1 cellular context compared by ENCODE assay signal in the genomic region with DNA sequence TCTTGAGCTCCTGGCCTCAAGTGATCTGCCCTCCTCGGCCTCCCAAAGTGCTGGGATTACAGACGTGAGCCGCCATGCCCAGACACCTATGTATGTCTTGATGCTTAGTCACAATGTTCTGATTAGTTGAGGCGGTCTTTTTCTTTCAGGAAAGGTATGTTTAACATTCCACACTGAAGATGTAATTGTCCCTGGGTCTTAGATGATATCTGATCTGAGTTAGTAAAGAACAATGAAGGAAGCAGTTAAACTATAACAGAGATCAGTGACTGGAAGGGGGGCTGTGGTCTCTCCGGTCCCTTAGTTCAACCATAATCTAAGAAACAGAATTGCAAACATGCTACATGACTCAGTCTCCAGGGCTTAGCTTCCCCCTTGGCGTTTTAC.
TF ChIP-seq lines count a peak whose summit lies in the region.

No MANE protein-coding gene starts in this region.

TF ChIP-seq in HepG2, 621 proteins besides CTCF, POLR2A, EP300 and RAD21 (continued from another document and continues in another):
- TF ChIP-seq, protein P1, sequence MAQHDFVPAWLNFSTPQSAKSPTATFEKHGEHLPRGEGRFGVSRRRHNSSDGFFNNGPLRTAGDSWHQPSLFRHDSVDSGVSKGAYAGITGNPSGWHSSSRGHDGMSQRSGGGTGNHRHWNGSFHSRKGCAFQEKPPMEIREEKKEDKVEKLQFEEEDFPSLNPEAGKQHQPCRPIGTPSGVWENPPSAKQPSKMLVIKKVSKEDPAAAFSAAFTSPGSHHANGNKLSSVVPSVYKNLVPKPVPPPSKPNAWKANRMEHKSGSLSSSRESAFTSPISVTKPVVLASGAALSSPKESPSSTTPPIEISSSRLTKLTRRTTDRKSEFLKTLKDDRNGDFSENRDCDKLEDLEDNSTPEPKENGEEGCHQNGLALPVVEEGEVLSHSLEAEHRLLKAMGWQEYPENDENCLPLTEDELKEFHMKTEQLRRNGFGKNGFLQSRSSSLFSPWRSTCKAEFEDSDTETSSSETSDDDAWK (CRISPR knock-in tag; IDR thresholded peaks at IDR 0.05): no peak
- TF ChIP-seq SIX1 (CRISPR knock-in tag; IDR thresholded peaks at IDR 0.05; ENCODE audit: borderline replicate concordance) (peak; percentile 45; the same call in 1 of the 2 replicates), SIX4 (CRISPR knock-in tag; IDR thresholded peaks at IDR 0.05) (peak; percentile 56; the same call in 1 of the 2 replicates), ZNF451 (CRISPR knock-in tag; IDR thresholded peaks at IDR 0.05) (no peak), CBX2 (IDR thresholded peaks at IDR 0.05; ENCODE audit: low read depth, low read length) (no peak), CBX2 (CRISPR knock-in tag; IDR thresholded peaks at IDR 0.05; ENCODE audit: low read depth) (no peak), TEAD3 (CRISPR knock-in tag; optimal IDR thresholded peaks at IDR 0.05; ENCODE audit: borderline replicate concordance) (peak; percentile 63), ZFP82 (CRISPR knock-in tag; IDR thresholded peaks at IDR 0.05; ENCODE audit: borderline replicate concordance) (0 out of 2 replicates have a peak, but pooled peaks have one; percentile 1), ZNF468 (CRISPR knock-in tag; IDR thresholded peaks at IDR 0.05) (no peak), FOXP1 (IDR thresholded peaks at IDR 0.05) (no peak), FOXP1 (CRISPR knock-in tag; IDR thresholded peaks at IDR 0.05) (no peak), ZNF367 (CRISPR knock-in tag; IDR thresholded peaks at IDR 0.05; ENCODE audit: borderline replicate concordance) (no peak), RBM39 (IDR thresholded peaks at IDR 0.05; ENCODE audit: low read depth, low read length, poor library complexity, severe bottlenecking) (no peak), SOX13 (IDR thresholded peaks at IDR 0.05) (0 out of 2 replicates have a peak, but pooled peaks have one; percentile 30), SOX13 (CRISPR knock-in tag; conservative IDR thresholded peaks at IDR 0.05 in 1 of 2, IDR thresholded peaks at IDR 0.05 in 1 of 2) (peak in 1 of 2 experiments; percentile 94; a peak in 2 of 4 replicates), LCORL (IDR thresholded peaks at IDR 0.05) (no peak), LCORL (CRISPR knock-in tag; IDR thresholded peaks at IDR 0.05) (0 out of 2 replicates have a peak, but pooled peaks have one; percentile 8), GABPB1 (CRISPR knock-in tag; IDR thresholded peaks at IDR 0.05) (no peak), ZNF615 (CRISPR knock-in tag; IDR thresholded peaks at IDR 0.05; ENCODE audit: borderline replicate concordance) (0 out of 2 replicates have a peak, but pooled peaks have one; percentile 25), SOX6 (IDR thresholded peaks at IDR 0.05) (no peak), SOX6 (CRISPR knock-in tag; IDR thresholded peaks at IDR 0.05) (peak; percentile 82; the same call in 1 of the 2 replicates), CREM (IDR thresholded peaks at IDR 0.05) (0 out of 2 replicates have a peak, but pooled peaks have one; percentile 23), CREM (CRISPR knock-in tag; IDR thresholded peaks at IDR 0.05) (no peak), ETV5 (CRISPR knock-in tag; IDR thresholded peaks at IDR 0.05; ENCODE audit: borderline replicate concordance) (peak; percentile 13; the same call in 1 of the 2 replicates), ZNF101 (CRISPR knock-in tag; IDR thresholded peaks at IDR 0.05; ENCODE audit: borderline replicate concordance, low read depth) (no peak), FOSL2 (CRISPR knock-in tag; IDR thresholded peaks at IDR 0.05) (peak; percentile 57), SRSF4 (IDR thresholded peaks at IDR 0.05; ENCODE audit: low read depth, low read length, poor library complexity, severe bottlenecking) (no peak), RARA (CRISPR knock-in tag; IDR thresholded peaks at IDR 0.05) (peak; percentile 17; the same call in 1 of the 2 replicates), ZNF747 (CRISPR knock-in tag; IDR thresholded peaks at IDR 0.05; ENCODE audit: borderline replicate concordance) (no peak), MEF2D (CRISPR knock-in tag; IDR thresholded peaks at IDR 0.05) (no peak), RCOR2 (CRISPR knock-in tag; IDR thresholded peaks at IDR 0.05) (0 out of 2 replicates have a peak, but pooled peaks have one; percentile 16)
- TF ChIP-seq, protein P2, sequence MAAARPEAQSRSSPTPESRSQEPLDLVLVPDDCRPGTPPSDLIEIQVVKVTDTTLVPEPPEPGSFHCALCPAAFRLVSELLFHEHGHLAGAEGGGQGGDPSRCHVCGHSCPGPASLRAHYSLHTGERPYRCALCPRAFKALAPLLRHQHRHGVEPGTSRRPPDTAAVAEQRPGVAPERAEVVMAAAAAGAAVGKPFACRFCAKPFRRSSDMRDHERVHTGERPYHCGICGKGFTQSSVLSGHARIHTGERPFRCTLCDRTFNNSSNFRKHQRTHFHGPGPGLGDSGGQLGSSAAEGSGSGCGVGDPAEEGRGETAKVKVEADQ (CRISPR knock-in tag; IDR thresholded peaks at IDR 0.05; ENCODE audit: borderline replicate concordance): 0 out of 2 replicates have a peak, but pooled peaks have one; percentile 9
- TF ChIP-seq, protein P3, sequence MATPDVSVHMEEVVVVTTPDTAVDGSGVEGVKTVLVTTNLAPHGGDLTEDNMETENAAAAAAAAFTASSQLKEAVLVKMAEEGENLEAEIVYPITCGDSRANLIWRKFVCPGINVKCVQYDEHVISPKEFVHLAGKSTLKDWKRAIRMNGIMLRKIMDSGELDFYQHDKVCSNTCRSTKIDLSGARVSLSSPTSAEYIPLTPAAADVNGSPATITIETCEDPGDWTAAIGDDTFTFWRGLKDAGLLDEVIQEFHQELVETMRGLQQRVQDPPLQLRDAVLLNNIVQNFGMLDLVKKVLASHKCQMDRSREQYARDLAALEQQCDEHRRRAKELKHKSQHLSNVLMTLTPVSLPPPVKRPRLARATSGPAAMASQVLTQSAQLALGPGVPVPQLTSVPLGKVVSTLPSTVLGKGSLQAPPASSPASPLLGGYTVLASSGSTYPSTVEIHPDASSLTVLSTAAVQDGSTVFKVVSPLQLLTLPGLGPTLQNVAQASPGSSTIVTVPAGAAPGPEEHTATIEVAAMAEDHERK (CRISPR knock-in tag; IDR thresholded peaks at IDR 0.05; ENCODE audit: low read depth): no peak
- TF ChIP-seq, protein P4, sequence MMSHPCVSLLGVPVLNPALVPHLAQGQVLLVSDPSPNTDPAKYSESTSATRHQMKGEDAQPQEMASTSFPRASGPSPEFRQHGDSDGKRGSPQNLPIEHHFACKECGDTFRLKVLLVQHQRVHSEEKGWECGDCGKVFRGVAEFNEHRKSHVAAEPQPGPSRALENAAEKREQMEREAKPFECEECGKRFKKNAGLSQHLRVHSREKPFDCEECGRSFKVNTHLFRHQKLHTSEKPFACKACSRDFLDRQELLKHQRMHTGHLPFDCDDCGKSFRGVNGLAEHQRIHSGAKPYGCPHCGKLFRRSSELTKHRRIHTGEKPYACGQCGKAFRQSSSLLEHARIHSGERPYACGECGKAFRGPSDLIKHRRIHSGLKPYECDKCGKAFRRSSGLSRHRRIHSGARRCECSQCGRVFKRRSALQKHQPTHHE (CRISPR knock-in tag; IDR thresholded peaks at IDR 0.05; ENCODE audit: borderline replicate concordance): no peak
- TF ChIP-seq, protein P5, sequence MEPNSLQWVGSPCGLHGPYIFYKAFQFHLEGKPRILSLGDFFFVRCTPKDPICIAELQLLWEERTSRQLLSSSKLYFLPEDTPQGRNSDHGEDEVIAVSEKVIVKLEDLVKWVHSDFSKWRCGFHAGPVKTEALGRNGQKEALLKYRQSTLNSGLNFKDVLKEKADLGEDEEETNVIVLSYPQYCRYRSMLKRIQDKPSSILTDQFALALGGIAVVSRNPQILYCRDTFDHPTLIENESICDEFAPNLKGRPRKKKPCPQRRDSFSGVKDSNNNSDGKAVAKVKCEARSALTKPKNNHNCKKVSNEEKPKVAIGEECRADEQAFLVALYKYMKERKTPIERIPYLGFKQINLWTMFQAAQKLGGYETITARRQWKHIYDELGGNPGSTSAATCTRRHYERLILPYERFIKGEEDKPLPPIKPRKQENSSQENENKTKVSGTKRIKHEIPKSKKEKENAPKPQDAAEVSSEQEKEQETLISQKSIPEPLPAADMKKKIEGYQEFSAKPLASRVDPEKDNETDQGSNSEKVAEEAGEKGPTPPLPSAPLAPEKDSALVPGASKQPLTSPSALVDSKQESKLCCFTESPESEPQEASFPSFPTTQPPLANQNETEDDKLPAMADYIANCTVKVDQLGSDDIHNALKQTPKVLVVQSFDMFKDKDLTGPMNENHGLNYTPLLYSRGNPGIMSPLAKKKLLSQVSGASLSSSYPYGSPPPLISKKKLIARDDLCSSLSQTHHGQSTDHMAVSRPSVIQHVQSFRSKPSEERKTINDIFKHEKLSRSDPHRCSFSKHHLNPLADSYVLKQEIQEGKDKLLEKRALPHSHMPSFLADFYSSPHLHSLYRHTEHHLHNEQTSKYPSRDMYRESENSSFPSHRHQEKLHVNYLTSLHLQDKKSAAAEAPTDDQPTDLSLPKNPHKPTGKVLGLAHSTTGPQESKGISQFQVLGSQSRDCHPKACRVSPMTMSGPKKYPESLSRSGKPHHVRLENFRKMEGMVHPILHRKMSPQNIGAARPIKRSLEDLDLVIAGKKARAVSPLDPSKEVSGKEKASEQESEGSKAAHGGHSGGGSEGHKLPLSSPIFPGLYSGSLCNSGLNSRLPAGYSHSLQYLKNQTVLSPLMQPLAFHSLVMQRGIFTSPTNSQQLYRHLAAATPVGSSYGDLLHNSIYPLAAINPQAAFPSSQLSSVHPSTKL (CRISPR knock-in tag; IDR thresholded peaks at IDR 0.05): peak; percentile 80
- TF ChIP-seq, protein P6, sequence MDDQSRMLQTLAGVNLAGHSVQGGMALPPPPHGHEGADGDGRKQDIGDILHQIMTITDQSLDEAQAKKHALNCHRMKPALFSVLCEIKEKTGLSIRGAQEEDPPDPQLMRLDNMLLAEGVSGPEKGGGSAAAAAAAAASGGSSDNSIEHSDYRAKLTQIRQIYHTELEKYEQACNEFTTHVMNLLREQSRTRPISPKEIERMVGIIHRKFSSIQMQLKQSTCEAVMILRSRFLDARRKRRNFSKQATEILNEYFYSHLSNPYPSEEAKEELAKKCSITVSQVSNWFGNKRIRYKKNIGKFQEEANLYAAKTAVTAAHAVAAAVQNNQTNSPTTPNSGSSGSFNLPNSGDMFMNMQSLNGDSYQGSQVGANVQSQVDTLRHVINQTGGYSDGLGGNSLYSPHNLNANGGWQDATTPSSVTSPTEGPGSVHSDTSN (CRISPR knock-in tag; IDR thresholded peaks at IDR 0.05; ENCODE audit: borderline replicate concordance): no peak
- TF ChIP-seq, protein P7, sequence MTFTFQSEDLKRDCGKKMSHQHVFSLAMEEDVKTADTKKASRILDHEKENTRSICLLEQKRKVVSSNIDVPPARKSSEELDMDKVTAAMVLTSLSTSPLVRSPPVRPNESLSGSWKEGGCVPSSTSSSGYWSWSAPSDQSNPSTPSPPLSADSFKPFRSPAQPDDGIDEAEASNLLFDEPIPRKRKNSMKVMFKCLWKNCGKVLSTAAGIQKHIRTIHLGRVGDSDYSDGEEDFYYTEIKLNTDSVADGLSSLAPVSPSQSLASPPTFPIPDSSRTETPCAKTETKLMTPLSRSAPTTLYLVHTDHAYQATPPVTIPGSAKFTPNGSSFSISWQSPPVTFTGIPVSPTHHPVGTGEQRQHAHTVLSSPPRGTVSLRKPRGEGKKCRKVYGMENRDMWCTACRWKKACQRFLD (CRISPR knock-in tag; IDR thresholded peaks at IDR 0.05; ENCODE audit: borderline replicate concordance): no peak
- TF ChIP-seq, protein P8, sequence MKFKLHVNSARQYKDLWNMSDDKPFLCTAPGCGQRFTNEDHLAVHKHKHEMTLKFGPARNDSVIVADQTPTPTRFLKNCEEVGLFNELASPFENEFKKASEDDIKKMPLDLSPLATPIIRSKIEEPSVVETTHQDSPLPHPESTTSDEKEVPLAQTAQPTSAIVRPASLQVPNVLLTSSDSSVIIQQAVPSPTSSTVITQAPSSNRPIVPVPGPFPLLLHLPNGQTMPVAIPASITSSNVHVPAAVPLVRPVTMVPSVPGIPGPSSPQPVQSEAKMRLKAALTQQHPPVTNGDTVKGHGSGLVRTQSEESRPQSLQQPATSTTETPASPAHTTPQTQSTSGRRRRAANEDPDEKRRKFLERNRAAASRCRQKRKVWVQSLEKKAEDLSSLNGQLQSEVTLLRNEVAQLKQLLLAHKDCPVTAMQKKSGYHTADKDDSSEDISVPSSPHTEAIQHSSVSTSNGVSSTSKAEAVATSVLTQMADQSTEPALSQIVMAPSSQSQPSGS (CRISPR knock-in tag; IDR thresholded peaks at IDR 0.05): peak; percentile 37; the same call in 1 of the 2 replicates
- TF ChIP-seq, protein P9, sequence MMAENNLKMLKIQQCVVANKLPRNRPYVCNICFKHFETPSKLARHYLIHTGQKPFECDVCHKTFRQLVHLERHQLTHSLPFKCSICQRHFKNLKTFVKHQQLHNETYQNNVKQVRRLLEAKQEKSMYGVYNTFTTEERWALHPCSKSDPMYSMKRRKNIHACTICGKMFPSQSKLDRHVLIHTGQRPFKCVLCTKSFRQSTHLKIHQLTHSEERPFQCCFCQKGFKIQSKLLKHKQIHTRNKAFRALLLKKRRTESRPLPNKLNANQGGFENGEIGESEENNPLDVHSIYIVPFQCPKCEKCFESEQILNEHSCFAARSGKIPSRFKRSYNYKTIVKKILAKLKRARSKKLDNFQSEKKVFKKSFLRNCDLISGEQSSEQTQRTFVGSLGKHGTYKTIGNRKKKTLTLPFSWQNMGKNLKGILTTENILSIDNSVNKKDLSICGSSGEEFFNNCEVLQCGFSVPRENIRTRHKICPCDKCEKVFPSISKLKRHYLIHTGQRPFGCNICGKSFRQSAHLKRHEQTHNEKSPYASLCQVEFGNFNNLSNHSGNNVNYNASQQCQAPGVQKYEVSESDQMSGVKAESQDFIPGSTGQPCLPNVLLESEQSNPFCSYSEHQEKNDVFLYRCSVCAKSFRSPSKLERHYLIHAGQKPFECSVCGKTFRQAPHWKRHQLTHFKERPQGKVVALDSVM (CRISPR knock-in tag; IDR thresholded peaks at IDR 0.05): peak; percentile 33; the same call in 1 of the 2 replicates
